In genomic region chr4:24611575-24611974, GRCh38 we compare ENCODE assay signal across 17 cellular contexts. TPM values are rescaled to one million over a fixed set of nuclear protein-coding genes. Genes with fewer than 3 reads are reported as not detected.
DNase-seq lines count a peak whose midpoint lies in the region; ATAC-seq and TF ChIP-seq lines count a peak whose summit lies in the region.
"Had no signal": no experiment of that assay in that cellular context is flagged by ENCODE, and none has a peak within 500 bp of the region (broad histone marks: within the 10 kb centered on the region; RNA-seq: fewer than 3 reads in every experiment).

No MANE protein-coding gene starts in this region.

- no peak overlapping the region for H2BK120ac ChIP-seq in IMR-90 (ENCODE audit: low read depth, low read length)
- H2BK120ac ChIP-seq in mesenchymal stem cell (ENCODE audit: low read depth, low read length) = no peak overlapping the region

- H3K18ac ChIP-seq in IMR-90 (ENCODE audit: low read depth, low read length) (no peak overlapping the region), mesenchymal stem cell (ENCODE audit: low read depth in 1 of 2, low read length in 2 of 2) (no peak overlapping the region)

- no peak overlapping the region for H4K8ac ChIP-seq in IMR-90 (ENCODE audit: low read depth in 2 of 2, low read length in 2 of 2)
- no peak overlapping the region for H4K8ac ChIP-seq in mesenchymal stem cell (ENCODE audit: low read length)

- no peak overlapping the region for H4K5ac ChIP-seq in IMR-90 (ENCODE audit: low read depth, low read length)

- intact Hi-C loops in IMR-90 (cut with micrococcal nuclease) = no loop called here

- H3K23ac ChIP-seq in IMR-90 (ENCODE audit: low read depth, low read length) = no peak overlapping the region
- H3K23ac ChIP-seq in mesenchymal stem cell (ENCODE audit: low read length in 2 of 2) = no peak overlapping the region

- TF ChIP-seq CTCF in IMR-90 (conservative IDR thresholded peaks at IDR 0.05; ENCODE audit: low read depth, low read length) (no peak), fibroblast of the aortic adventitia (IDR thresholded peaks at IDR 0.05; ENCODE audit: insufficient read depth, low read length) (no peak)

- H3K27me3 ChIP-seq in ACC112 (ENCODE audit: insufficient read depth, low read length) (no peaks in the 10 kb centered on the region), IMR-90 (ENCODE audit: control insufficient read depth, insufficient read depth, low read length) (peaks cover 1% of the 10 kb centered on the region), mesenchymal stem cell (ENCODE audit: control insufficient read depth in 1 of 2, insufficient read depth in 1 of 2, low read length in 2 of 2) (no peaks in the 10 kb centered on the region)

- dilution Hi-C loops in IMR-90 (cut with HindIII; ENCODE audit: low sequenced_read_pairs, unreplicated experiment) = no loop called here

- ATAC-seq in IMR-90 (ENCODE audit: low read depth) = no peak
- ATAC-seq: CD8-positive, alpha-beta T cell; HCT116 had no signal

- TF ChIP-seq POLR2A in IMR-90 (IDR thresholded peaks at IDR 0.05; ENCODE audit: low read depth, low read length) = no peak

- H2AK5ac ChIP-seq in IMR-90 (ENCODE audit: low read depth, low read length) (no peak overlapping the region), mesenchymal stem cell (ENCODE audit: low read length, severe bottlenecking) (no peak overlapping the region)

- CTCF ChIA-PET in IMR-90 (lab: Yijun Ruan, JAX) = interaction anchor here (0.6 kb wide), 1 partner anchor 211 kb away, joined by 4 read pairs; no protein-coding TSS in a partner anchor

- H4K91ac ChIP-seq in IMR-90 (ENCODE audit: insufficient read depth, low read depth, low read length) = no peak overlapping the region
- H4K91ac ChIP-seq in mesenchymal stem cell (ENCODE audit: low read length) = no peak overlapping the region

- H3K36me3 ChIP-seq in ACC112 (ENCODE audit: insufficient read depth, low read length) (no peaks in the 10 kb centered on the region), IMR-90 (ENCODE audit: control insufficient read depth, insufficient read depth, low read length) (no peaks in the 10 kb centered on the region), mesenchymal stem cell (ENCODE audit: control insufficient read depth in 1 of 2, insufficient read depth in 2 of 2, low read depth in 1 of 2, low read length in 2 of 2) (no peaks in the 10 kb centered on the region)
- H3K36me3 ChIP-seq: BE2C had no signal

- H3K79me1 ChIP-seq in IMR-90 (ENCODE audit: low read depth in 1 of 2, low read length in 2 of 2) = no peaks in the 10 kb centered on the region
- H3K79me1 ChIP-seq in mesenchymal stem cell (replicated peaks; ENCODE audit: low read length, poor library complexity, severe bottlenecking) = no peaks in the 10 kb centered on the region

- WGBS in IMR-90 (ENCODE audit: extremely low coverage in 2 of 2, insufficient read length in 1 of 2), 2 experiments = 100% methylated on average over 2 of the region's 11 CpGs; no CpG with 5 or more reads in 1 of the 2 experiments
- WGBS in mesenchymal stem cell = 93% methylated on average over 11 of the region's 11 CpGs

- no peaks in the 10 kb centered on the region for H3K4me1 ChIP-seq in ACC112 (ENCODE audit: control insufficient read depth, insufficient read depth, low read length, unreplicated experiment)
- H3K4me1 ChIP-seq in IMR-90 (ENCODE audit: control insufficient read depth, insufficient read depth, low read length) = peaks cover 2% of the 10 kb centered on the region; the same call in 1 of the 2 replicates
- H3K4me1 ChIP-seq in mesenchymal stem cell (ENCODE audit: control insufficient read depth, insufficient read depth, low read depth, low read length) = no peaks in the 10 kb centered on the region
- H3K4me1 ChIP-seq: BE2C had no signal

- H2BK5ac ChIP-seq in IMR-90 (ENCODE audit: low read depth, low read length, poor library complexity, severe bottlenecking) (no peak overlapping the region), mesenchymal stem cell (ENCODE audit: low read depth, low read length, poor library complexity, severe bottlenecking) (no peak overlapping the region)

- H3K4ac ChIP-seq in IMR-90 (ENCODE audit: low read depth, low read length) (no peak overlapping the region), mesenchymal stem cell (ENCODE audit: low read depth in 1 of 2, low read length in 2 of 2) (no peak overlapping the region)

- H2BK12ac ChIP-seq in mesenchymal stem cell (ENCODE audit: low read length in 2 of 2) = no peak overlapping the region

- in situ Hi-C loops in IMR-90 (cut with MboI; ENCODE audit: low sequenced_read_pairs) = no loop called here

- no peak overlapping the region for H2BK20ac ChIP-seq in IMR-90 (ENCODE audit: low read depth, low read length)

- no TSS peak for BruUV-seq in IMR-90 (replicated peaks; lab: Mats Ljungman, UMichigan)

- H3K79me2 ChIP-seq in ACC112 (ENCODE audit: control insufficient read depth, insufficient read depth, low read length, unreplicated experiment) = no peaks in the 10 kb centered on the region

- no peak overlapping the region for H2AK9ac ChIP-seq in IMR-90 (replicated peaks; ENCODE audit: low read depth, low read length, poor library complexity)

- DNase-seq in IMR-90 = no peak
- DNase-seq in fibroblast of the aortic adventitia (ENCODE audit: low read depth) = peak; percentile 7
- DNase-seq in mesenchymal stem cell = no peak
- DNase-seq in SK-N-DZ (ENCODE audit: low spot score) = no peak
- DNase-seq in SIG-M5 (lab: John Stamatoyannopoulos, UW) = no peak
- DNase-seq in T-helper 9 cell = no peak
- DNase-seq: BE2C; CD8-positive, alpha-beta T cell; COR-L47; DMS153; DMS79 treated with DMSO at 0.1 percent for 48 hours; EL; GM23248 had no signal

- no peak for TF ChIP-seq RAD21 in IMR-90 (IDR thresholded peaks at IDR 0.05; ENCODE audit: low read length)

- no peak overlapping the region for H3K9ac ChIP-seq in IMR-90 (ENCODE audit: low read depth, low read length)
- H3K9ac ChIP-seq in mesenchymal stem cell (ENCODE audit: low read length) = peak overlapping the region; percentile 71
- H3K9ac ChIP-seq: GM23248 had no signal

- POLR2A ChIA-PET in IMR-90 (lab: Charles Lee; ENCODE audit: unreplicated experiment) = no interaction called here

- no peak overlapping the region for H3K14ac ChIP-seq in IMR-90 (replicated peaks; ENCODE audit: low read depth, low read length)
- H3K14ac ChIP-seq in mesenchymal stem cell (ENCODE audit: low read length in 2 of 2) = no peak overlapping the region

- peak overlapping the region; percentile 43; the same call in 1 of the 2 replicates for H3K4me2 ChIP-seq in IMR-90 (ENCODE audit: low read depth, low read length)
- no peak overlapping the region for H3K4me2 ChIP-seq in mesenchymal stem cell (ENCODE audit: low read length, poor library complexity, severe bottlenecking)

- H3K4me3 ChIP-seq in ACC112 (ENCODE audit: low read depth, low read length) = peak overlapping the region; percentile 66
- H3K4me3 ChIP-seq in IMR-90 (ENCODE audit: insufficient read depth, low read depth, low read length) = no peak overlapping the region
- no peak overlapping the region for H3K4me3 ChIP-seq in fibroblast of the aortic adventitia (ENCODE audit: low read depth, low read length)
- H3K4me3 ChIP-seq in mesenchymal stem cell (ENCODE audit: insufficient read depth in 1 of 2, low read depth in 1 of 2, low read length in 2 of 2) = peak overlapping the region in 1 of 2 experiments; percentile 74
- H3K4me3 ChIP-seq: GM23248 had no signal

- no peaks in the 10 kb centered on the region for H4K20me1 ChIP-seq in IMR-90 (ENCODE audit: insufficient read depth, low read length)

- H3K9me3 ChIP-seq in IMR-90 (ENCODE audit: control insufficient read depth, insufficient read depth, low read length) (no peaks in the 10 kb centered on the region), mesenchymal stem cell (ENCODE audit: control insufficient read depth, low read length) (no peaks in the 10 kb centered on the region)
- H3K9me3 ChIP-seq: BE2C had no signal

- no peaks in the 10 kb centered on the region for H3K9me1 ChIP-seq in IMR-90 (ENCODE audit: insufficient read depth, low read length)

- H2AFZ ChIP-seq in ACC112 (ENCODE audit: low read length, unreplicated experiment) (peak overlapping the region; percentile 85), IMR-90 (replicated peaks; ENCODE audit: low read length, poor library complexity) (no peak overlapping the region), mesenchymal stem cell (ENCODE audit: low read depth, low read length) (no peak overlapping the region)
- H2AFZ ChIP-seq: GM23248 had no signal

- H3K27ac ChIP-seq in ACC112 (ENCODE audit: low read depth, low read length) (no peak overlapping the region), IMR-90 (ENCODE audit: insufficient read depth, low read length) (no peak overlapping the region), mesenchymal stem cell (ENCODE audit: low read length, poor library complexity, severe bottlenecking) (no peak overlapping the region)
- H3K27ac ChIP-seq: C4-2B, GM23248, HL-60 had no signal

- H2BK15ac ChIP-seq in IMR-90 (ENCODE audit: low read depth, low read length) (no peak overlapping the region), mesenchymal stem cell (ENCODE audit: low read depth, poor library complexity, severe bottlenecking) (no peak overlapping the region)

- H3K56ac ChIP-seq in IMR-90 (ENCODE audit: extremely low read depth, insufficient read depth, low read length) = no peak overlapping the region

TF ChIP-seq in IMR-90, 13 proteins besides CTCF, POLR2A, EP300 and RAD21 (continues in another document):
- no peak for TF ChIP-seq MXI1 (IDR thresholded peaks at IDR 0.05; ENCODE audit: borderline replicate concordance, low read depth, low read length)
- TF ChIP-seq RFX5 (IDR thresholded peaks at IDR 0.05; ENCODE audit: low read depth, low read length) = no peak
- no peak for TF ChIP-seq RCOR1 (IDR thresholded peaks at IDR 0.05; ENCODE audit: insufficient replicate concordance, low read length)
- TF ChIP-seq, protein P1, sequence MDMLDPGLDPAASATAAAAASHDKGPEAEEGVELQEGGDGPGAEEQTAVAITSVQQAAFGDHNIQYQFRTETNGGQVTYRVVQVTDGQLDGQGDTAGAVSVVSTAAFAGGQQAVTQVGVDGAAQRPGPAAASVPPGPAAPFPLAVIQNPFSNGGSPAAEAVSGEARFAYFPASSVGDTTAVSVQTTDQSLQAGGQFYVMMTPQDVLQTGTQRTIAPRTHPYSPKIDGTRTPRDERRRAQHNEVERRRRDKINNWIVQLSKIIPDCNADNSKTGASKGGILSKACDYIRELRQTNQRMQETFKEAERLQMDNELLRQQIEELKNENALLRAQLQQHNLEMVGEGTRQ (IDR thresholded peaks at IDR 0.05; ENCODE audit: low read depth, low read length) = no peak
- TF ChIP-seq CHD1 (IDR thresholded peaks at IDR 0.05; ENCODE audit: low read depth, low read length) = no peak
- TF ChIP-seq FOS (IDR thresholded peaks at IDR 0.05; ENCODE audit: low read depth, low read length) = no peak

RNA-seq across cellular contexts. Expression of gene DHX15, which starts 27.2 kb away (rescaled TPM):
- total RNA-seq in IMR-90 (2012; rRNA removed) = 172 and 240 TPM in 2 replicates
- polyA plus RNA-seq in IMR-90 (2012; rRNA removed) = 79.1 and 97.9 TPM in 2 replicates
- polyA plus RNA-seq in IMR-90 (2012; cell fraction: cytosol; rRNA removed) = 14.3 and 22.6 TPM in 2 replicates
- polyA plus RNA-seq in IMR-90 (2012; cell fraction: nucleus; rRNA removed; ENCODE audit: low replicate concordance) = 29.8 and 220 TPM in 2 replicates
- 141 and 165 TPM in 2 replicates for total RNA-seq in fibroblast of the aortic adventitia (ENCODE audit: low replicate concordance)
- polyA plus RNA-seq in mesenchymal stem cell (2013, experiment 1 of 2) = 59.8 TPM
- polyA plus RNA-seq in mesenchymal stem cell (2013, experiment 2 of 2) = 60.3 TPM
- polyA plus RNA-seq in SK-N-DZ (2014; cell fraction: cytosol; rRNA removed) = 177 and 185 TPM in 2 replicates
- polyA plus RNA-seq in SK-N-DZ (2014; cell fraction: nucleus; rRNA removed) = 333 and 336 TPM in 2 replicates
